In the genomic region with DNA sequence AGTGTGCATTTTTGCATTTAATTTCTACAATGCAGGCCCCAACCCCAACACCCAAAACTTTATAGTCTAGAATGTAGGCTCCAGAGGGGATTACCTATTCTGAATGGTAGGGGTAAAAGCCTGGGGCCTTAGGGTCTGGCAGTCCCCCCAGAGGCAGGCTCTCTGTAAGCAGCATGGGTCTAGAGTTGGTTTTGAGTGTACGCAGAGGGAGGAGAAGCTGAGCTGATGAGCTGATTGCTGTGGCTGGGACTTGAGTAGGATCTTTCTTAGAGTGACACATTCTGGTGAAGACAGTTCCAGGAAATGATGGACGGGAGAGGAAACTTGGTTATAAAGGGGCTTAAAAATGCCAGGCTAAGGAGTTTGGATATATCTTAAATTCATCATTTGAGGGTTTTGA, we compare ENCODE assay signal across 10 cellular contexts. TPM values are rescaled to one million over a fixed set of nuclear protein-coding genes. Genes with fewer than 3 reads are reported as not detected.
DNase-seq lines count a peak whose midpoint lies in the region; ATAC-seq and TF ChIP-seq lines count a peak whose summit lies in the region.
"Had no signal": no experiment of that assay in that cellular context is flagged by ENCODE, and none has a peak within 500 bp of the region (broad histone marks: within the 10 kb centered on the region; RNA-seq: fewer than 3 reads in every experiment).

No MANE protein-coding gene starts in this region.

- peak; percentile 31 for ATAC-seq in activated CD8-positive, alpha-beta memory T cell treated with anti-CD3 and anti-CD28 coated beads, Interleukin-2, amount 10 ng/mL, durations not matched to agents 7 days and 5 days
- peak; percentile 25 to 55 for ATAC-seq in activated T-cell treated with anti-CD3 and anti-CD28 coated beads, Interleukin-2, amount 50 U/mL, for 72 hours (replicated peaks in 1 of 2)
- no peak for ATAC-seq in GM21825 (IDR thresholded peaks at IDR 0.05; ENCODE audit: unreplicated experiment)

- peak overlapping the region; percentile 82 for H3K4me3 Mint-ChIP-seq in activated CD8-positive, alpha-beta memory T cell treated with anti-CD3 and anti-CD28 coated beads, Interleukin-2, amount 10 ng/mL, durations not matched to agents 7 days and 5 days
- peak overlapping the region; percentile 75 to 94 for H3K4me3 Mint-ChIP-seq in activated T-cell treated with anti-CD3 and anti-CD28 coated beads, Interleukin-2, amount 50 U/mL, for 72 hours
- peak overlapping the region; percentile 28 for H3K4me3 Mint-ChIP-seq in stimulated activated naive CD8-positive, alpha-beta T cell treated with anti-CD3 and anti-CD28 coated beads, Interleukin-15, Interleukin-2, amounts not matched to agents 100 ng/mL and 50 ng/mL, for 24 hours

- H3K27ac ChIP-seq in liver (ENCODE audit: low read depth in 1 of 2, low read length in 2 of 2) (peak overlapping the region; percentile 0 to 23), A673 (ENCODE audit: low read depth, low read length, poor library complexity, severe bottlenecking) (no peak overlapping the region)
- H3K27ac ChIP-seq: epithelial cell of prostate had no signal

- H3K36me3 Mint-ChIP-seq in activated CD8-positive, alpha-beta memory T cell treated with anti-CD3 and anti-CD28 coated beads, Interleukin-2, amount 10 ng/mL, durations not matched to agents 7 days and 5 days: peaks cover 18% of the 10 kb centered on the region
- H3K36me3 Mint-ChIP-seq in activated T-cell treated with anti-CD3 and anti-CD28 coated beads, Interleukin-2, amount 50 U/mL, for 72 hours (ENCODE audit: insufficient read depth in 2 of 2): peaks cover 2 to 8% of the 10 kb centered on the region in 2 donors
- H3K36me3 Mint-ChIP-seq in stimulated activated naive CD8-positive, alpha-beta T cell treated with anti-CD3 and anti-CD28 coated beads, Interleukin-15, Interleukin-2, amounts not matched to agents 100 ng/mL and 50 ng/mL, for 24 hours (ENCODE audit: low read depth): peaks cover 14% of the 10 kb centered on the region

- H3K27me3 Mint-ChIP-seq in activated CD8-positive, alpha-beta memory T cell treated with anti-CD3 and anti-CD28 coated beads, Interleukin-2, amount 10 ng/mL, durations not matched to agents 7 days and 5 days: no peaks in the 10 kb centered on the region
- H3K27me3 Mint-ChIP-seq in activated T-cell treated with anti-CD3 and anti-CD28 coated beads, Interleukin-2, amount 50 U/mL, for 72 hours (ENCODE audit: low read depth): no peaks in the 10 kb centered on the region
- peaks cover 3% of the 10 kb centered on the region for H3K27me3 Mint-ChIP-seq in stimulated activated naive CD8-positive, alpha-beta T cell treated with anti-CD3 and anti-CD28 coated beads, Interleukin-15, Interleukin-2, amounts not matched to agents 100 ng/mL and 50 ng/mL, for 24 hours

- CTCF ChIA-PET in activated CD8-positive, alpha-beta memory T cell treated with anti-CD3 and anti-CD28 coated beads, Interleukin-2, amount 10 ng/mL, durations not matched to agents 7 days and 5 days (lab: Charles Lee): interaction anchor here (0.7 to 6.4 kb wide), 4 partner anchors 16 to 417 kb away, joined by 3 to 57 read pairs (median 4); no protein-coding TSS in a partner anchor
- CTCF ChIA-PET in A673 (lab: Charles Lee): no interaction called here

- H3K4me1 ChIP-seq in liver (ENCODE audit: control insufficient read depth in 4 of 4, insufficient read depth in 4 of 4, low read length in 3 of 4) (peaks cover 10 to 52% (median 44%) of the 10 kb centered on the region in 4 donors), A673 (ENCODE audit: insufficient read depth, low read length, poor library complexity, severe bottlenecking) (peaks cover 13% of the 10 kb centered on the region)

- no peak overlapping the region for H3K9ac ChIP-seq in liver (ENCODE audit: low read depth in 1 of 2, low read length in 2 of 2)

- TF ChIP-seq CTCF in liver (IDR thresholded peaks at IDR 0.05; ENCODE audit: low read depth, low read length, missing input control) (no peak), A673 (conservative IDR thresholded peaks at IDR 0.05; ENCODE audit: low read depth, low read length) (no peak)

- WGBS in liver: 84% methylated on average over 2 of the region's 2 CpGs

- no peaks in the 10 kb centered on the region for H3K9me3 Mint-ChIP-seq in activated CD8-positive, alpha-beta memory T cell treated with anti-CD3 and anti-CD28 coated beads, Interleukin-2, amount 10 ng/mL, durations not matched to agents 7 days and 5 days (ENCODE audit: low read depth)
- H3K9me3 Mint-ChIP-seq in activated T-cell treated with anti-CD3 and anti-CD28 coated beads, Interleukin-2, amount 50 U/mL, for 72 hours: no peaks in the 10 kb centered on the region
- no peaks in the 10 kb centered on the region for H3K9me3 Mint-ChIP-seq in stimulated activated naive CD8-positive, alpha-beta T cell treated with anti-CD3 and anti-CD28 coated beads, Interleukin-15, Interleukin-2, amounts not matched to agents 100 ng/mL and 50 ng/mL, for 24 hours

- H3K27me3 ChIP-seq in liver (ENCODE audit: control insufficient read depth in 4 of 4, insufficient read depth in 4 of 4, low read length in 3 of 4) (no peaks in the 10 kb centered on the region), A673 (replicated peaks; ENCODE audit: insufficient read depth, low read depth, low read length, poor library complexity) (no peaks in the 10 kb centered on the region)

- peak overlapping the region; percentile 80 for H3K27ac Mint-ChIP-seq in activated CD8-positive, alpha-beta memory T cell treated with anti-CD3 and anti-CD28 coated beads, Interleukin-2, amount 10 ng/mL, durations not matched to agents 7 days and 5 days
- peak overlapping the region; percentile 87 for H3K27ac Mint-ChIP-seq in activated T-cell treated with anti-CD3 and anti-CD28 coated beads, Interleukin-2, amount 50 U/mL, for 72 hours
- H3K27ac Mint-ChIP-seq in stimulated activated naive CD8-positive, alpha-beta T cell treated with anti-CD3 and anti-CD28 coated beads, Interleukin-15, Interleukin-2, amounts not matched to agents 100 ng/mL and 50 ng/mL, for 24 hours: peak overlapping the region; percentile 91

- H3K9me3 ChIP-seq in liver (ENCODE audit: control insufficient read depth in 4 of 4, low read length in 3 of 4): no peaks in the 10 kb centered on the region
- no peaks in the 10 kb centered on the region for H3K9me3 ChIP-seq in A673 (ENCODE audit: low read depth, low read length, poor library complexity, severe bottlenecking)

- peak; percentile 70 for DNase-seq in activated CD8-positive, alpha-beta memory T cell treated with anti-CD3 and anti-CD28 coated beads, Interleukin-2, amount 10 ng/mL, durations not matched to agents 7 days and 5 days
- no peak for DNase-seq in activated CD8-positive, alpha-beta memory T cell treated with anti-CD3 and anti-CD28 coated beads, Interleukin-2, amount 50 U/mL, for 4 hours
- peak; percentile 41 to 57 for DNase-seq in activated T-cell treated with anti-CD3 and anti-CD28 coated beads, Interleukin-2, amount 50 U/mL, for 72 hours
- DNase-seq in NCI-H187 (lab: John Stamatoyannopoulos, UW) (no peak), A673 (ENCODE audit: low spot score) (no peak)
- DNase-seq: NCI-H226 had no signal

- intact Hi-C loops in A673 (cut with micrococcal nuclease; ENCODE audit: unreplicated experiment): loop anchor here (10.0 kb wide), 1 partner anchor 359 kb away; no protein-coding TSS in a partner anchor

- H3K4me1 Mint-ChIP-seq in activated CD8-positive, alpha-beta memory T cell treated with anti-CD3 and anti-CD28 coated beads, Interleukin-2, amount 10 ng/mL, durations not matched to agents 7 days and 5 days: peaks cover 57% of the 10 kb centered on the region
- peaks cover 81% of the 10 kb centered on the region for H3K4me1 Mint-ChIP-seq in activated T-cell treated with anti-CD3 and anti-CD28 coated beads, Interleukin-2, amount 50 U/mL, for 72 hours (ENCODE audit: low read depth)
- H3K4me1 Mint-ChIP-seq in stimulated activated naive CD8-positive, alpha-beta T cell treated with anti-CD3 and anti-CD28 coated beads, Interleukin-15, Interleukin-2, amounts not matched to agents 100 ng/mL and 50 ng/mL, for 24 hours (ENCODE audit: low read depth): peaks cover 74% of the 10 kb centered on the region

- H3K36me3 ChIP-seq in liver (ENCODE audit: control insufficient read depth in 4 of 4, insufficient read depth in 3 of 4, low read depth in 1 of 4, low read length in 3 of 4) (no peaks in the 10 kb centered on the region), A673 (ENCODE audit: insufficient read depth, low read length, poor library complexity, severe bottlenecking) (no peaks in the 10 kb centered on the region)

- H3K4me3 ChIP-seq in liver (ENCODE audit: low read depth in 1 of 3, low read length in 3 of 3): no peak overlapping the region
- H3K4me3 ChIP-seq in A673 (ENCODE audit: low read depth, low read length, poor library complexity, severe bottlenecking): no peak overlapping the region

- no TSS peak for BruUV-seq in A673 (replicated peaks; lab: Mats Ljungman, UMichigan)

- POLR2A ChIA-PET in A673 (lab: Charles Lee; ENCODE audit: low non-redundant PET): no interaction called here

- TF ChIP-seq RAD21 in liver (IDR thresholded peaks at IDR 0.05): no peak

TF ChIP-seq in liver, 16 proteins besides CTCF, POLR2A, EP300 and RAD21 (continues in another document):
- TF ChIP-seq, protein P1, sequence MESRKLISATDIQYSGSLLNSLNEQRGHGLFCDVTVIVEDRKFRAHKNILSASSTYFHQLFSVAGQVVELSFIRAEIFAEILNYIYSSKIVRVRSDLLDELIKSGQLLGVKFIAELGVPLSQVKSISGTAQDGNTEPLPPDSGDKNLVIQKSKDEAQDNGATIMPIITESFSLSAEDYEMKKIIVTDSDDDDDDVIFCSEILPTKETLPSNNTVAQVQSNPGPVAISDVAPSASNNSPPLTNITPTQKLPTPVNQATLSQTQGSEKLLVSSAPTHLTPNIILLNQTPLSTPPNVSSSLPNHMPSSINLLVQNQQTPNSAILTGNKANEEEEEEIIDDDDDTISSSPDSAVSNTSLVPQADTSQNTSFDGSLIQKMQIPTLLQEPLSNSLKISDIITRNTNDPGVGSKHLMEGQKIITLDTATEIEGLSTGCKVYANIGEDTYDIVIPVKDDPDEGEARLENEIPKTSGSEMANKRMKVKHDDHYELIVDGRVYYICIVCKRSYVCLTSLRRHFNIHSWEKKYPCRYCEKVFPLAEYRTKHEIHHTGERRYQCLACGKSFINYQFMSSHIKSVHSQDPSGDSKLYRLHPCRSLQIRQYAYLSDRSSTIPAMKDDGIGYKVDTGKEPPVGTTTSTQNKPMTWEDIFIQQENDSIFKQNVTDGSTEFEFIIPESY (IDR thresholded peaks at IDR 0.05): no peak
- no peak for TF ChIP-seq RXRA (IDR thresholded peaks at IDR 0.05)
- TF ChIP-seq FOXA1 (IDR thresholded peaks at IDR 0.05): no peak
- no peak for TF ChIP-seq GABPA (IDR thresholded peaks at IDR 0.05 in 1 of 2, conservative IDR thresholded peaks at IDR 0.05 in 1 of 2)
- no peak for TF ChIP-seq HNF4G (IDR thresholded peaks at IDR 0.05)

RNA-seq across cellular contexts. Expression of a gene that starts 2.1 kb away (rescaled TPM):
- total RNA-seq in activated CD8-positive, alpha-beta memory T cell treated with anti-CD3 and anti-CD28 coated beads, Interleukin-2, amount 10 ng/mL, durations not matched to agents 7 days and 5 days: 10 to 100 TPM; 23.6 to 57.1 TPM
- total RNA-seq in activated T-cell treated with anti-CD3 and anti-CD28 coated beads, Interleukin-2, amount 50 U/mL, for 72 hours: 10 to 100 TPM; 50.4 to 67.7 TPM
- total RNA-seq in liver (10 to 100 TPM; 22.7 to 53.7 TPM), A673 (2021) (39.7 and 40.6 TPM in 2 replicates)
- polyA plus RNA-seq in liver: 10 to 100 TPM in 1 of 2 donors, 1 to 10 TPM in 1; 3.3 to 33.6 TPM

Comparison
In these comparisons a context has a peak if more than half of its experiments do, and no peak if none do; other contexts are left out.
1. DNase-seq: peak in activated CD8-positive, alpha-beta memory T cell treated with anti-CD3 and anti-CD28 coated beads, Interleukin-2, amount 10 ng/mL, durations not matched to agents 7 days and 5 days (single experiment) and activated T-cell treated with anti-CD3 and anti-CD28 coated beads, Interleukin-2, amount 50 U/mL, for 72 hours (2 of 2); none in activated CD8-positive, alpha-beta memory T cell treated with anti-CD3 and anti-CD28 coated beads, Interleukin-2, amount 50 U/mL, for 4 hours (single experiment), NCI-H187 (0 of 2) and A673 (single experiment).
2. H3K4me3 Mint-ChIP-seq: peak in every context shown above with its lines; median percentile 84 in activated T-cell treated with anti-CD3 and anti-CD28 coated beads, Interleukin-2, amount 50 U/mL, for 72 hours; 82 in activated CD8-positive, alpha-beta memory T cell treated with anti-CD3 and anti-CD28 coated beads, Interleukin-2, amount 10 ng/mL, durations not matched to agents 7 days and 5 days; 28 in stimulated activated naive CD8-positive, alpha-beta T cell treated with anti-CD3 and anti-CD28 coated beads, Interleukin-15, Interleukin-2, amounts not matched to agents 100 ng/mL and 50 ng/mL, for 24 hours.
3. Peak in every context shown above with its lines, with median percentiles within 50 percentile points of each other: H3K27ac Mint-ChIP-seq.